ENCODE assay signal across 11 cellular contexts in genomic region chr2:201465524-201465971, GRCh38. TPM values are rescaled to one million over a fixed set of nuclear protein-coding genes. Genes with fewer than 3 reads are reported as not detected.
DNase-seq lines count a peak whose midpoint lies in the region; ATAC-seq, FAIRE-seq and TF ChIP-seq lines count a peak whose summit lies in the region.
"Had no signal": no experiment of that assay in that cellular context is flagged by ENCODE, and none has a peak within 500 bp of the region (broad histone marks: within the 10 kb centered on the region; RNA-seq: fewer than 3 reads in every experiment).

No MANE protein-coding gene starts in this region.

- H3K27ac ChIP-seq in HepG2 (ENCODE audit: extremely low read length, insufficient read depth, low read length) (no peak overlapping the region), right lobe of liver (no peak overlapping the region)

- H3K27ac Mint-ChIP-seq in nephron progenitor cell: peak overlapping the region; percentile 87
- H3K27ac Mint-ChIP-seq: WTC11 had no signal

- no peaks in the 10 kb centered on the region for H3K79me2 ChIP-seq in HepG2 (ENCODE audit: insufficient read depth, low read length)

- TF ChIP-seq EP300 in HepG2 (IDR thresholded peaks at IDR 0.05; ENCODE audit: low read depth in 2 of 2, low read length in 2 of 2) (no peak), HepG2 (CRISPR knock-in tag; IDR thresholded peaks at IDR 0.05; ENCODE audit: borderline replicate concordance) (no peak)

- TF ChIP-seq CTCF in HepG2 (CRISPR knock-in tag; IDR thresholded peaks at IDR 0.05): no peak
- no peak for TF ChIP-seq CTCF in right lobe of liver (IDR thresholded peaks at IDR 0.05)
- no peak for TF ChIP-seq CTCF in fibroblast of mammary gland (conservative IDR thresholded peaks at IDR 0.05; ENCODE audit: control insufficient read depth, insufficient read depth, low read depth, low read length)
- TF ChIP-seq CTCF in nephron progenitor cell (IDR thresholded peaks at IDR 0.05): no peak

- peaks cover 3% of the 10 kb centered on the region for H3K27me3 Mint-ChIP-seq in nephron progenitor cell (ENCODE audit: low read depth, poor library complexity)

- no peak overlapping the region for H3K9ac ChIP-seq in HepG2 (ENCODE audit: insufficient read depth, low read depth, low read length)

- H4K20me1 ChIP-seq in HepG2 (ENCODE audit: insufficient read depth, low read length): no peaks in the 10 kb centered on the region

- ATAC-seq in HepG2: peak; percentile 62
- ATAC-seq in right lobe of liver: no peak
- no peak for ATAC-seq in GM19351 (IDR thresholded peaks at IDR 0.05; ENCODE audit: unreplicated experiment)
- ATAC-seq in HG03342 (IDR thresholded peaks at IDR 0.05; ENCODE audit: unreplicated experiment): no peak
- ATAC-seq in GM18870 (IDR thresholded peaks at IDR 0.05; ENCODE audit: unreplicated experiment): no peak
- ATAC-seq: WTC11 had no signal

- 100% methylated on average over 2 of the region's 2 CpGs for WGBS in HepG2 (ENCODE audit: low lambda C conversion rate)
- no CpG with 5 or more reads among the region's 2 CpGs for WGBS in right lobe of liver (ENCODE audit: insufficient coverage, low coverage, low lambda C conversion rate, missing lambda C conversion rate)

- FAIRE-seq in HepG2 (lab: Jason Lieb, UNC): no peak

- no TSS peak for BruUV-seq in HepG2 (replicated peaks; lab: Mats Ljungman, UMichigan)

- H3K4me3 Mint-ChIP-seq in nephron progenitor cell: no peak overlapping the region
- H3K4me3 Mint-ChIP-seq: WTC11 had no signal

- DNase-seq in HepG2 (ENCODE audit: low spot score) (no peak), right lobe of liver (no peak), fibroblast of mammary gland (ENCODE audit: low read depth) (peak; percentile 26), nephron progenitor cell (no peak), NCI-H526 (lab: John Stamatoyannopoulos, UW) (no peak)
- DNase-seq: activated gamma-delta T cell; effector CD8-positive, alpha-beta T cell had no signal

- no peak overlapping the region for H2AFZ ChIP-seq in HepG2 (ENCODE audit: low read length)

- H3K4me1 ChIP-seq in HepG2 (ENCODE audit: insufficient read depth, low read length) (no peaks in the 10 kb centered on the region), right lobe of liver (no peaks in the 10 kb centered on the region)

- CTCF ChIA-PET in HepG2 (lab: Yijun Ruan, JAX; ENCODE audit: low intra/inter-chr PET ratio, low total read pairs): no interaction called here

- peaks cover 9% of the 10 kb centered on the region for H3K4me1 Mint-ChIP-seq in nephron progenitor cell

- intact Hi-C loops in HepG2 (cut with micrococcal nuclease; ENCODE audit: unreplicated experiment) (no loop called here), right lobe of liver (cut with DNase I) (no loop called here)

- TF ChIP-seq POLR2A in HepG2 (IDR thresholded peaks at IDR 0.05; ENCODE audit: insufficient read depth in 1 of 2, low read depth in 2 of 2, low read length in 2 of 2): no peak
- TF ChIP-seq POLR2A in right lobe of liver (IDR thresholded peaks at IDR 0.05): no peak

- POLR2A ChIA-PET in HepG2 (lab: Yijun Ruan, JAX): interaction anchor here (0.7 kb wide), 1 partner anchor 14 kb away, joined by 3 read pairs; the partner anchor contains the start of gene STRADB

- H3K9me3 ChIP-seq in HepG2 (ENCODE audit: low read length) (no peaks in the 10 kb centered on the region), right lobe of liver (no peaks in the 10 kb centered on the region)

- H3K9me3 Mint-ChIP-seq in nephron progenitor cell: peaks cover 21% of the 10 kb centered on the region

- in situ Hi-C loops in HepG2 (cut with HindIII; ENCODE audit: extremely low pct_ligation_motif_present, low pct_unique_long_range_greater_than_20kb): no loop called here

- no peaks in the 10 kb centered on the region for H3K27me3 ChIP-seq in HepG2 (ENCODE audit: control insufficient read depth in 1 of 2, insufficient read depth in 2 of 2, low read length in 2 of 2)
- H3K27me3 ChIP-seq in right lobe of liver: no peaks in the 10 kb centered on the region

- TF ChIP-seq RAD21 in HepG2 (CRISPR knock-in tag; IDR thresholded peaks at IDR 0.05): no peak

- H3K4me3 ChIP-seq in HepG2 (replicated peaks in 1 of 3; ENCODE audit: insufficient read depth in 1 of 3, low read depth in 2 of 3, low read length in 3 of 3) (no peak overlapping the region), right lobe of liver (no peak overlapping the region), fibroblast of mammary gland (ENCODE audit: control insufficient read depth, low read depth, low read length) (no peak overlapping the region)

- H3K4me2 ChIP-seq in HepG2 (ENCODE audit: low read depth, low read length): no peak overlapping the region

- H3K36me3 ChIP-seq in HepG2 (replicated peaks in 1 of 2; ENCODE audit: control insufficient read depth in 1 of 2, insufficient read depth in 2 of 2, low read length in 2 of 2) (peaks cover 9 to 51% of the 10 kb centered on the region in 2 experiments; a peak in 4 of 5 replicates), right lobe of liver (peaks cover 0 to 20% (median 10%) of the 10 kb centered on the region in 4 donors)

- H3K36me3 Mint-ChIP-seq in nephron progenitor cell (ENCODE audit: low read depth): peaks cover 70% of the 10 kb centered on the region

TF ChIP-seq in HepG2, 621 proteins besides CTCF, POLR2A, EP300 and RAD21:
- TF ChIP-seq GFI1 (CRISPR knock-in tag; IDR thresholded peaks at IDR 0.05; ENCODE audit: borderline replicate concordance) (peak; percentile 73), NFE2L2 (IDR thresholded peaks at IDR 0.05; ENCODE audit: low read length) (no peak), MYC (CRISPR knock-in tag; IDR thresholded peaks at IDR 0.05; ENCODE audit: borderline replicate concordance) (no peak), ZSCAN29 (CRISPR knock-in tag; conservative IDR thresholded peaks at IDR 0.05) (no peak)

RNA-seq across cellular contexts. Expression of gene STRADB, which starts 14.0 kb away (rescaled TPM):
- 66.6 and 73.8 TPM in 2 replicates for total RNA-seq in HepG2 (2016; rRNA removed; fragmentation: Illumina TruSeq; extraction: Trizol)
- total RNA-seq in HepG2 (2016; cell fraction: cytosol; rRNA removed; fragmentation: Illumina TruSeq; extraction: Trizol; ENCODE audit: low read depth): 155 and 168 TPM in 2 replicates
- total RNA-seq in HepG2 (2016; cell fraction: insoluble cytoplasmic fraction; rRNA removed; fragmentation: Illumina TruSeq; extraction: Trizol): 65.4 and 69.5 TPM in 2 replicates
- 248 and 275 TPM in 2 replicates for total RNA-seq in HepG2 (2016; cell fraction: membrane; rRNA removed; fragmentation: Illumina TruSeq; extraction: Trizol)
- 48.5 and 52.0 TPM in 2 replicates for total RNA-seq in HepG2 (2016; cell fraction: nucleus; rRNA removed; fragmentation: Illumina TruSeq; extraction: Trizol)
- 28.6 and 34.1 TPM in 2 replicates for polyA plus RNA-seq in HepG2 (2011; rRNA removed)
- polyA plus RNA-seq in HepG2 (2011; cell fraction: cytosol; rRNA removed): 14.8 and 23.2 TPM in 2 replicates
- polyA plus RNA-seq in HepG2 (2011; cell fraction: nucleus; rRNA removed): 14.3 and 19.5 TPM in 2 replicates
- polyA plus RNA-seq in HepG2 (2012): 28.1 and 39.7 TPM in 2 replicates
- polyA plus RNA-seq in HepG2 (2016; cell fraction: cytosol; fragmentation: Illumina TruSeq; extraction: Trizol; ENCODE audit: low read depth): 187 and 197 TPM in 2 replicates
- 78.3 and 87.0 TPM in 2 replicates for polyA plus RNA-seq in HepG2 (2016; cell fraction: insoluble cytoplasmic fraction; fragmentation: Illumina TruSeq; extraction: Trizol; ENCODE audit: low read depth)
- 257 and 275 TPM in 2 replicates for polyA plus RNA-seq in HepG2 (2016; cell fraction: membrane; fragmentation: Illumina TruSeq; extraction: Trizol; ENCODE audit: low read depth)
- 78.8 and 84.3 TPM in 2 replicates for polyA plus RNA-seq in HepG2 (2016; cell fraction: nucleus; fragmentation: Illumina TruSeq; extraction: Trizol; ENCODE audit: insufficient read depth, low read depth)
- polyA minus RNA-seq in HepG2 (2011; rRNA and poly(A)+ RNA removed; ENCODE audit: low replicate concordance): 6.0 and 24.6 TPM in 2 replicates
- 13.8 and 19.3 TPM in 2 replicates for polyA minus RNA-seq in HepG2 (2011; cell fraction: cytosol; rRNA and poly(A)+ RNA removed)
- 24.5 and 27.1 TPM in 2 replicates for polyA minus RNA-seq in HepG2 (2011; cell fraction: nucleus; rRNA and poly(A)+ RNA removed)
- 10 to 100 TPM; 44.2 to 71.6 (median 63.4) TPM for total RNA-seq in right lobe of liver

RNA-seq across cellular contexts. Expression of gene TRAK2, which starts 14.3 kb away (rescaled TPM):
- total RNA-seq in HepG2 (2016; rRNA removed; fragmentation: Illumina TruSeq; extraction: Trizol): 21.0 and 32.4 TPM in 2 replicates
- 7.5 and 7.9 TPM in 2 replicates for total RNA-seq in HepG2 (2016; cell fraction: cytosol; rRNA removed; fragmentation: Illumina TruSeq; extraction: Trizol; ENCODE audit: low read depth)
- total RNA-seq in HepG2 (2016; cell fraction: insoluble cytoplasmic fraction; rRNA removed; fragmentation: Illumina TruSeq; extraction: Trizol): 19.5 and 29.4 TPM in 2 replicates
- total RNA-seq in HepG2 (2016; cell fraction: membrane; rRNA removed; fragmentation: Illumina TruSeq; extraction: Trizol): 30.0 and 33.2 TPM in 2 replicates
- total RNA-seq in HepG2 (2016; cell fraction: nucleus; rRNA removed; fragmentation: Illumina TruSeq; extraction: Trizol): 26.8 and 28.3 TPM in 2 replicates
- 7.7 and 8.9 TPM in 2 replicates for polyA plus RNA-seq in HepG2 (2011; rRNA removed)
- polyA plus RNA-seq in HepG2 (2011; cell fraction: cytosol; rRNA removed): 4.1 and 6.4 TPM in 2 replicates
- 9.3 and 10.7 TPM in 2 replicates for polyA plus RNA-seq in HepG2 (2011; cell fraction: nucleus; rRNA removed)
- polyA plus RNA-seq in HepG2 (2012): 7.2 and 8.6 TPM in 2 replicates
- 3.4 and 4.8 TPM in 2 replicates for polyA plus RNA-seq in HepG2 (2016; cell fraction: cytosol; fragmentation: Illumina TruSeq; extraction: Trizol; ENCODE audit: low read depth)
- polyA plus RNA-seq in HepG2 (2016; cell fraction: insoluble cytoplasmic fraction; fragmentation: Illumina TruSeq; extraction: Trizol; ENCODE audit: low read depth): 15.6 and 16.6 TPM in 2 replicates
- polyA plus RNA-seq in HepG2 (2016; cell fraction: membrane; fragmentation: Illumina TruSeq; extraction: Trizol; ENCODE audit: low read depth): 11.2 and 11.7 TPM in 2 replicates
- polyA plus RNA-seq in HepG2 (2016; cell fraction: nucleus; fragmentation: Illumina TruSeq; extraction: Trizol; ENCODE audit: insufficient read depth, low read depth): 16.4 and 17.3 TPM in 2 replicates
- 11.7 and 20.5 TPM in 2 replicates for polyA minus RNA-seq in HepG2 (2011; rRNA and poly(A)+ RNA removed; ENCODE audit: low replicate concordance)
- polyA minus RNA-seq in HepG2 (2011; cell fraction: cytosol; rRNA and poly(A)+ RNA removed): 8.0 and 9.8 TPM in 2 replicates
- polyA minus RNA-seq in HepG2 (2011; cell fraction: nucleus; rRNA and poly(A)+ RNA removed): 45.7 and 50.8 TPM in 2 replicates
- total RNA-seq in right lobe of liver: 10 to 100 TPM; 13.3 to 18.4 (median 14.2) TPM
